ENCODE assay signal across 1 cellular context in the genomic region with DNA sequence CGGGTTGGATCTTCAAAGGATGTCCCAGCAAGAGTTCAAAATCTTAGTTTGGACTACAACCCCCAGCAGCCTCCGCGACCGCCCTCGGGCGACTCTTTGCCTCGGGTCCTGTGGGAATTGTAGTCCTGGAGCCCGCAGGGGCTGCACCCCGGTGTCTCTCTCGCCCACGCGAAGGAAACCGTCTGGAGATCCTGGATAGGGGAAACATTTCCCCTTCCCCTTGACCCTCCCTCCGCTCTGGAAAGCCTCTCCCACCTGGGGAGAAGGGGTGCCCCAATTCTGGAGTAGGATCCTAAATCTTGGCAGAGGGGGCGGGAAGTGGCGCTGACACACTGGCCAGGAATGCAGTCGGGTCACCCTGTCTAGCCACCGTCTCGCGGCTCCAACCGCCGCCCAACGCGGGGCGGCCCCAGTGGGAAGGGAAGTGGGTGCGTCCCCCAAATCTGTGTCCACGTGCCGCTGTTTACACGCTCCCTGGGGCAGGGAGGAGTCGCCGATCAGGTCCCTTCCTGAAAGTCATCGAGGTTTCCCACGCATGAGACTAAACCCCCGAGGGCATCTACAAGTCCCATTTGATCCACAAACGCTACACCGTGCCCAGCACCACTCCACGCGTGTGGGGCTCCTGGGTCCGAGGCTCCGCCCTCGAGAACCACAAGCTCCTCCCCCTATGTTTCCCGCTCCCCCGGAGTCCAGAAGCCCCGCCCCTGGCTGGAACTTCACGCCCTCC.
A peak's percentile ranks its signal among the peaks of the same experiment; 100 is the strongest.
TF ChIP-seq lines count a peak whose summit lies in the region.

No MANE protein-coding gene starts in this region.

TF ChIP-seq in HEK293, 187 proteins besides CTCF, POLR2A, EP300 and RAD21 (continued from another document):
- TF ChIP-seq, protein P1, sequence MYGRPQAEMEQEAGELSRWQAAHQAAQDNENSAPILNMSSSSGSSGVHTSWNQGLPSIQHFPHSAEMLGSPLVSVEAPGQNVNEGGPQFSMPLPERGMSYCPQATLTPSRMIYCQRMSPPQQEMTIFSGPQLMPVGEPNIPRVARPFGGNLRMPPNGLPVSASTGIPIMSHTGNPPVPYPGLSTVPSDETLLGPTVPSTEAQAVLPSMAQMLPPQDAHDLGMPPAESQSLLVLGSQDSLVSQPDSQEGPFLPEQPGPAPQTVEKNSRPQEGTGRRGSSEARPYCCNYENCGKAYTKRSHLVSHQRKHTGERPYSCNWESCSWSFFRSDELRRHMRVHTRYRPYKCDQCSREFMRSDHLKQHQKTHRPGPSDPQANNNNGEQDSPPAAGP (tag by site-specific recombination; IDR thresholded peaks at IDR 0.05) = no peak
- TF ChIP-seq, protein P2, sequence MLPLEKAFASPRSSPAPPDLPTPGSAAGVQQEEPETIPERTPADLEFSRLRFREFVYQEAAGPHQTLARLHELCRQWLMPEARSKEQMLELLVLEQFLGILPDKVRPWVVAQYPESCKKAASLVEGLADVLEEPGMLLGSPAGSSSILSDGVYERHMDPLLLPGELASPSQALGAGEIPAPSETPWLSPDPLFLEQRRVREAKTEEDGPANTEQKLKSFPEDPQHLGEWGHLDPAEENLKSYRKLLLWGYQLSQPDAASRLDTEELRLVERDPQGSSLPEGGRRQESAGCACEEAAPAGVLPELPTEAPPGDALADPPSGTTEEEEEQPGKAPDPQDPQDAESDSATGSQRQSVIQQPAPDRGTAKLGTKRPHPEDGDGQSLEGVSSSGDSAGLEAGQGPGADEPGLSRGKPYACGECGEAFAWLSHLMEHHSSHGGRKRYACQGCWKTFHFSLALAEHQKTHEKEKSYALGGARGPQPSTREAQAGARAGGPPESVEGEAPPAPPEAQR (tag by site-specific recombination; IDR thresholded peaks at IDR 0.05) = no peak
- TF ChIP-seq ZNF239 (tag by site-specific recombination; IDR thresholded peaks at IDR 0.05) = 0 out of 2 replicates have a peak, but pooled peaks have one; percentile 32
- TF ChIP-seq KLF8 (tag by site-specific recombination; IDR thresholded peaks at IDR 0.05) = peak; percentile 64
- TF ChIP-seq ZNF354C (tag by site-specific recombination; IDR thresholded peaks at IDR 0.05; ENCODE audit: borderline replicate concordance, low read depth) = no peak
- peak; percentile 85 for TF ChIP-seq KLF16 (tag by site-specific recombination; IDR thresholded peaks at IDR 0.05)
- TF ChIP-seq ZFP37 (tag by site-specific recombination; IDR thresholded peaks at IDR 0.05) = no peak
- TF ChIP-seq, protein P3, sequence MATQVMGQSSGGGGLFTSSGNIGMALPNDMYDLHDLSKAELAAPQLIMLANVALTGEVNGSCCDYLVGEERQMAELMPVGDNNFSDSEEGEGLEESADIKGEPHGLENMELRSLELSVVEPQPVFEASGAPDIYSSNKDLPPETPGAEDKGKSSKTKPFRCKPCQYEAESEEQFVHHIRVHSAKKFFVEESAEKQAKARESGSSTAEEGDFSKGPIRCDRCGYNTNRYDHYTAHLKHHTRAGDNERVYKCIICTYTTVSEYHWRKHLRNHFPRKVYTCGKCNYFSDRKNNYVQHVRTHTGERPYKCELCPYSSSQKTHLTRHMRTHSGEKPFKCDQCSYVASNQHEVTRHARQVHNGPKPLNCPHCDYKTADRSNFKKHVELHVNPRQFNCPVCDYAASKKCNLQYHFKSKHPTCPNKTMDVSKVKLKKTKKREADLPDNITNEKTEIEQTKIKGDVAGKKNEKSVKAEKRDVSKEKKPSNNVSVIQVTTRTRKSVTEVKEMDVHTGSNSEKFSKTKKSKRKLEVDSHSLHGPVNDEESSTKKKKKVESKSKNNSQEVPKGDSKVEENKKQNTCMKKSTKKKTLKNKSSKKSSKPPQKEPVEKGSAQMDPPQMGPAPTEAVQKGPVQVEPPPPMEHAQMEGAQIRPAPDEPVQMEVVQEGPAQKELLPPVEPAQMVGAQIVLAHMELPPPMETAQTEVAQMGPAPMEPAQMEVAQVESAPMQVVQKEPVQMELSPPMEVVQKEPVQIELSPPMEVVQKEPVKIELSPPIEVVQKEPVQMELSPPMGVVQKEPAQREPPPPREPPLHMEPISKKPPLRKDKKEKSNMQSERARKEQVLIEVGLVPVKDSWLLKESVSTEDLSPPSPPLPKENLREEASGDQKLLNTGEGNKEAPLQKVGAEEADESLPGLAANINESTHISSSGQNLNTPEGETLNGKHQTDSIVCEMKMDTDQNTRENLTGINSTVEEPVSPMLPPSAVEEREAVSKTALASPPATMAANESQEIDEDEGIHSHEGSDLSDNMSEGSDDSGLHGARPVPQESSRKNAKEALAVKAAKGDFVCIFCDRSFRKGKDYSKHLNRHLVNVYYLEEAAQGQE (tag by site-specific recombination; IDR thresholded peaks at IDR 0.05) = no peak; the same call in 1 of the 2 replicates
- TF ChIP-seq, protein P4, sequence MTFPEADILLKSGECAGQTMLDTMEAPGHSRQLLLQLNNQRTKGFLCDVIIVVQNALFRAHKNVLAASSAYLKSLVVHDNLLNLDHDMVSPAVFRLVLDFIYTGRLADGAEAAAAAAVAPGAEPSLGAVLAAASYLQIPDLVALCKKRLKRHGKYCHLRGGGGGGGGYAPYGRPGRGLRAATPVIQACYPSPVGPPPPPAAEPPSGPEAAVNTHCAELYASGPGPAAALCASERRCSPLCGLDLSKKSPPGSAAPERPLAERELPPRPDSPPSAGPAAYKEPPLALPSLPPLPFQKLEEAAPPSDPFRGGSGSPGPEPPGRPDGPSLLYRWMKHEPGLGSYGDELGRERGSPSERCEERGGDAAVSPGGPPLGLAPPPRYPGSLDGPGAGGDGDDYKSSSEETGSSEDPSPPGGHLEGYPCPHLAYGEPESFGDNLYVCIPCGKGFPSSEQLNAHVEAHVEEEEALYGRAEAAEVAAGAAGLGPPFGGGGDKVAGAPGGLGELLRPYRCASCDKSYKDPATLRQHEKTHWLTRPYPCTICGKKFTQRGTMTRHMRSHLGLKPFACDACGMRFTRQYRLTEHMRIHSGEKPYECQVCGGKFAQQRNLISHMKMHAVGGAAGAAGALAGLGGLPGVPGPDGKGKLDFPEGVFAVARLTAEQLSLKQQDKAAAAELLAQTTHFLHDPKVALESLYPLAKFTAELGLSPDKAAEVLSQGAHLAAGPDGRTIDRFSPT (tag by site-specific recombination; IDR thresholded peaks at IDR 0.05) = peak; percentile 34; the same call in 1 of the 2 replicates
- TF ChIP-seq HOXC10 (CRISPR knock-in tag; IDR thresholded peaks at IDR 0.05) = no peak
- TF ChIP-seq, protein P5, sequence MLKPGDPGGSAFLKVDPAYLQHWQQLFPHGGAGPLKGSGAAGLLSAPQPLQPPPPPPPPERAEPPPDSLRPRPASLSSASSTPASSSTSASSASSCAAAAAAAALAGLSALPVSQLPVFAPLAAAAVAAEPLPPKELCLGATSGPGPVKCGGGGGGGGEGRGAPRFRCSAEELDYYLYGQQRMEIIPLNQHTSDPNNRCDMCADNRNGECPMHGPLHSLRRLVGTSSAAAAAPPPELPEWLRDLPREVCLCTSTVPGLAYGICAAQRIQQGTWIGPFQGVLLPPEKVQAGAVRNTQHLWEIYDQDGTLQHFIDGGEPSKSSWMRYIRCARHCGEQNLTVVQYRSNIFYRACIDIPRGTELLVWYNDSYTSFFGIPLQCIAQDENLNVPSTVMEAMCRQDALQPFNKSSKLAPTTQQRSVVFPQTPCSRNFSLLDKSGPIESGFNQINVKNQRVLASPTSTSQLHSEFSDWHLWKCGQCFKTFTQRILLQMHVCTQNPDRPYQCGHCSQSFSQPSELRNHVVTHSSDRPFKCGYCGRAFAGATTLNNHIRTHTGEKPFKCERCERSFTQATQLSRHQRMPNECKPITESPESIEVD (tag by site-specific recombination; IDR thresholded peaks at IDR 0.05) = no peak
- no peak for TF ChIP-seq ZNF747 (tag by site-specific recombination; IDR thresholded peaks at IDR 0.05)
- TF ChIP-seq GLI2 (tag by site-specific recombination; IDR thresholded peaks at IDR 0.05; ENCODE audit: borderline replicate concordance, low read depth) = no peak
- TF ChIP-seq ZNF621 (tag by site-specific recombination; IDR thresholded peaks at IDR 0.05) = no peak
- TF ChIP-seq ZIC2 (tag by site-specific recombination; IDR thresholded peaks at IDR 0.05) = no peak
- TF ChIP-seq, protein P6, sequence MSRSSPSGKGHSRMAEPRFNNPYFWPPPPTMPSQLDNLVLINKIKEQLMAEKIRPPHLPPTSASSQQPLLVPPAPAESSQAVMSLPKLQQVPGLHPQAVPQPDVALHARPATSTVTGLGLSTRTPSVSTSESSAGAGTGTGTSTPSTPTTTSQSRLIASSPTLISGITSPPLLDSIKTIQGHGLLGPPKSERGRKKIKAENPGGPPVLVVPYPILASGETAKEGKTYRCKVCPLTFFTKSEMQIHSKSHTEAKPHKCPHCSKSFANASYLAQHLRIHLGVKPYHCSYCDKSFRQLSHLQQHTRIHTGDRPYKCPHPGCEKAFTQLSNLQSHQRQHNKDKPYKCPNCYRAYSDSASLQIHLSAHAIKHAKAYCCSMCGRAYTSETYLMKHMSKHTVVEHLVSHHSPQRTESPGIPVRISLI (tag by site-specific recombination; IDR thresholded peaks at IDR 0.05) = no peak
- TF ChIP-seq ZXDB (tag by site-specific recombination; IDR thresholded peaks at IDR 0.05) = peak; percentile 71; the same call in 1 of the 2 replicates
- TF ChIP-seq MYNN (tag by site-specific recombination; IDR thresholded peaks at IDR 0.05; ENCODE audit: borderline replicate concordance) = no peak
- TF ChIP-seq SP7 (tag by site-specific recombination; IDR thresholded peaks at IDR 0.05) = peak; percentile 46
- no peak for TF ChIP-seq ZNF514 (tag by site-specific recombination; IDR thresholded peaks at IDR 0.05)
- no peak for TF ChIP-seq ZNF24 (tag by site-specific recombination; IDR thresholded peaks at IDR 0.05)
- TF ChIP-seq ZNF341 (tag by site-specific recombination; IDR thresholded peaks at IDR 0.05; ENCODE audit: low read depth) = peak; percentile 40; the same call in 1 of the 2 replicates
- peak; percentile 83 for TF ChIP-seq GLIS1 (tag by site-specific recombination; IDR thresholded peaks at IDR 0.05)
- no peak for TF ChIP-seq HOXD13 (CRISPR knock-in tag; IDR thresholded peaks at IDR 0.05; ENCODE audit: borderline replicate concordance)
- TF ChIP-seq, protein P7, sequence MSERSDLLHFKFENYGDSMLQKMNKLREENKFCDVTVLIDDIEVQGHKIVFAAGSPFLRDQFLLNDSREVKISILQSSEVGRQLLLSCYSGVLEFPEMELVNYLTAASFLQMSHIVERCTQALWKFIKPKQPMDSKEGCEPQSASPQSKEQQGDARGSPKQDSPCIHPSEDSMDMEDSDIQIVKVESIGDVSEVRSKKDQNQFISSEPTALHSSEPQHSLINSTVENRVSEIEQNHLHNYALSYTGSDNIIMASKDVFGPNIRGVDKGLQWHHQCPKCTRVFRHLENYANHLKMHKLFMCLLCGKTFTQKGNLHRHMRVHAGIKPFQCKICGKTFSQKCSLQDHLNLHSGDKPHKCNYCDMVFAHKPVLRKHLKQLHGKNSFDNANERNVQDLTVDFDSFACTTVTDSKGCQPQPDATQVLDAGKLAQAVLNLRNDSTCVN (tag by site-specific recombination; optimal IDR thresholded peaks at IDR 0.05) = no peak
- TF ChIP-seq PRDM1 (tag by site-specific recombination; IDR thresholded peaks at IDR 0.05) = no peak
- peak; percentile 2; the same call in 1 of the 2 replicates for TF ChIP-seq ZNF394 (tag by site-specific recombination; IDR thresholded peaks at IDR 0.05; ENCODE audit: borderline replicate concordance)
- TF ChIP-seq ZNF677 (tag by site-specific recombination; IDR thresholded peaks at IDR 0.05) = no peak
- TF ChIP-seq, protein P8, sequence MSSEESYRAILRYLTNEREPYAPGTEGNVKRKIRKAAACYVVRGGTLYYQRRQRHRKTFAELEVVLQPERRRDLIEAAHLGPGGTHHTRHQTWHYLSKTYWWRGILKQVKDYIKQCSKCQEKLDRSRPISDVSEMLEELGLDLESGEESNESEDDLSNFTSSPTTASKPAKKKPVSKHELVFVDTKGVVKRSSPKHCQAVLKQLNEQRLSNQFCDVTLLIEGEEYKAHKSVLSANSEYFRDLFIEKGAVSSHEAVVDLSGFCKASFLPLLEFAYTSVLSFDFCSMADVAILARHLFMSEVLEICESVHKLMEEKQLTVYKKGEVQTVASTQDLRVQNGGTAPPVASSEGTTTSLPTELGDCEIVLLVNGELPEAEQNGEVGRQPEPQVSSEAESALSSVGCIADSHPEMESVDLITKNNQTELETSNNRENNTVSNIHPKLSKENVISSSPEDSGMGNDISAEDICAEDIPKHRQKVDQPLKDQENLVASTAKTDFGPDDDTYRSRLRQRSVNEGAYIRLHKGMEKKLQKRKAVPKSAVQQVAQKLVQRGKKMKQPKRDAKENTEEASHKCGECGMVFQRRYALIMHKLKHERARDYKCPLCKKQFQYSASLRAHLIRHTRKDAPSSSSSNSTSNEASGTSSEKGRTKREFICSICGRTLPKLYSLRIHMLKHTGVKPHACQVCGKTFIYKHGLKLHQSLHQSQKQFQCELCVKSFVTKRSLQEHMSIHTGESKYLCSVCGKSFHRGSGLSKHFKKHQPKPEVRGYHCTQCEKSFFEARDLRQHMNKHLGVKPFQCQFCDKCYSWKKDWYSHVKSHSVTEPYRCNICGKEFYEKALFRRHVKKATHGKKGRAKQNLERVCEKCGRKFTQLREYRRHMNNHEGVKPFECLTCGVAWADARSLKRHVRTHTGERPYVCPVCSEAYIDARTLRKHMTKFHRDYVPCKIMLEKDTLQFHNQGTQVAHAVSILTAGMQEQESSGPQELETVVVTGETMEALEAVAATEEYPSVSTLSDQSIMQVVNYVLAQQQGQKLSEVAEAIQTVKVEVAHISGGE (tag by site-specific recombination; conservative IDR thresholded peaks at IDR 0.05; ENCODE audit: low read depth) = 0 out of 2 replicates have a peak, but pooled peaks have one; percentile 31
- TF ChIP-seq, protein P9, sequence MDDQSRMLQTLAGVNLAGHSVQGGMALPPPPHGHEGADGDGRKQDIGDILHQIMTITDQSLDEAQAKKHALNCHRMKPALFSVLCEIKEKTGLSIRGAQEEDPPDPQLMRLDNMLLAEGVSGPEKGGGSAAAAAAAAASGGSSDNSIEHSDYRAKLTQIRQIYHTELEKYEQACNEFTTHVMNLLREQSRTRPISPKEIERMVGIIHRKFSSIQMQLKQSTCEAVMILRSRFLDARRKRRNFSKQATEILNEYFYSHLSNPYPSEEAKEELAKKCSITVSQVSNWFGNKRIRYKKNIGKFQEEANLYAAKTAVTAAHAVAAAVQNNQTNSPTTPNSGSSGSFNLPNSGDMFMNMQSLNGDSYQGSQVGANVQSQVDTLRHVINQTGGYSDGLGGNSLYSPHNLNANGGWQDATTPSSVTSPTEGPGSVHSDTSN (CRISPR knock-in tag; IDR thresholded peaks at IDR 0.05) = no peak
- peak; percentile 8; the same call in 1 of the 2 replicates for TF ChIP-seq ZNF768 (tag by site-specific recombination; IDR thresholded peaks at IDR 0.05)
- TF ChIP-seq ZNF302 (tag by site-specific recombination; IDR thresholded peaks at IDR 0.05; ENCODE audit: low read depth) = no peak
- TF ChIP-seq GLIS2 (tag by site-specific recombination; IDR thresholded peaks at IDR 0.05) = peak; percentile 75
- 0 out of 2 replicates have a peak, but pooled peaks have one; percentile 7 for TF ChIP-seq ZNF600 (tag by site-specific recombination; IDR thresholded peaks at IDR 0.05)
